2 cellular contexts compared by ENCODE assay signal in genomic region chr3:32901005-32901932, GRCh38.
TF ChIP-seq lines count a peak whose summit lies in the region.

No MANE protein-coding gene starts in this region.

TF ChIP-seq in GM23338, 12 proteins besides CTCF, POLR2A, EP300 and RAD21 (continued from another document):
- TF ChIP-seq REST (IDR thresholded peaks at IDR 0.05; ENCODE audit: unreplicated experiment) (no peak), EZH2phosphoT487 (IDR thresholded peaks at IDR 0.05; ENCODE audit: unreplicated experiment) (no peak), ETS1 (IDR thresholded peaks at IDR 0.05) (no peak), ZNF331 (CRISPR knock-in tag; IDR thresholded peaks at IDR 0.05; ENCODE audit: low read depth) (no peak), CREB1 (CRISPR knock-in tag; IDR thresholded peaks at IDR 0.05; ENCODE audit: low read depth) (no peak), ZNF462 (CRISPR knock-in tag; IDR thresholded peaks at IDR 0.05) (no peak), POLR2AphosphoS5 (IDR thresholded peaks at IDR 0.05; ENCODE audit: low read depth) (no peak)
TF ChIP-seq in GM23338: peak in this region for 0.

TF ChIP-seq in WTC11, 78 proteins besides CTCF, POLR2A, EP300 and RAD21 (continued from another document):
- TF ChIP-seq CDX4 (CRISPR knock-in tag; IDR thresholded peaks at IDR 0.05; ENCODE audit: borderline replicate concordance): no peak
- no peak for TF ChIP-seq OVOL2 (CRISPR knock-in tag; IDR thresholded peaks at IDR 0.05; ENCODE audit: borderline replicate concordance)
- 0 out of 2 replicates have a peak, but pooled peaks have one; percentile 7 for TF ChIP-seq JAZF1 (CRISPR knock-in tag; IDR thresholded peaks at IDR 0.05)
- no peak for TF ChIP-seq FOXK1 (CRISPR knock-in tag; IDR thresholded peaks at IDR 0.05)
- TF ChIP-seq ZNF425 (CRISPR knock-in tag; conservative IDR thresholded peaks at IDR 0.05): 0 out of 2 replicates have a peak, but pooled peaks have one; percentile 36
- no peak for TF ChIP-seq ZNF219 (CRISPR knock-in tag; IDR thresholded peaks at IDR 0.05; ENCODE audit: borderline replicate concordance)
- TF ChIP-seq ZNF232 (CRISPR knock-in tag; IDR thresholded peaks at IDR 0.05): no peak
- no peak for TF ChIP-seq PRRX2 (CRISPR knock-in tag; IDR thresholded peaks at IDR 0.05)
- TF ChIP-seq ZMAT4 (CRISPR knock-in tag; IDR thresholded peaks at IDR 0.05): no peak
- TF ChIP-seq ZNF512 (CRISPR knock-in tag; IDR thresholded peaks at IDR 0.05; ENCODE audit: borderline replicate concordance): no peak
- 0 out of 2 replicates have a peak, but pooled peaks have one; percentile 15 for TF ChIP-seq AR (CRISPR knock-in tag; IDR thresholded peaks at IDR 0.05)
- TF ChIP-seq E2F1 (CRISPR knock-in tag; IDR thresholded peaks at IDR 0.05): no peak
- peak; percentile 87; the same call in 1 of the 2 replicates for TF ChIP-seq NFATC4 (CRISPR knock-in tag; IDR thresholded peaks at IDR 0.05)
